In the genomic region with DNA sequence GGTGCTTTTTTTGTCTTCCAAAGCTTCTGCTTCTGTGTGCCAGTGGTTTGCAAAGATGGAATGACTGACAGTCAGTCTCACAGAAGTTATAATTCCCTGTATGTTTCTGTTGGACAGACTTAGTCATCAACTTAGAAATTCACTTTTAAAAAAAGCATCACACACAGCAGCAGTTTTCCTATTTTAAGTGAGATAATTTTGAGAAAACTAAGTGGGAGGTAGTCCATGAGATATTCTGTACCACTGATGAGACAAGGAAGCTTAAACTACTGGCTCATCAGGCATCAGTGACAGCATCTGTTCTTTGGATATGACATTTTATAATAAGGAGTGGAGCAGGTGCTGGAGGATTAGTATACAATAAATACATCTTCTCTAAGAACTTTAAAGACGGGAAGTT, we compare ENCODE assay signal across 13 cellular contexts. TPM values are rescaled to one million over a fixed set of nuclear protein-coding genes. Genes with fewer than 3 reads are reported as not detected.
DNase-seq lines count a peak whose midpoint lies in the region; ATAC-seq and TF ChIP-seq lines count a peak whose summit lies in the region.
"Had no signal": no experiment of that assay in that cellular context is flagged by ENCODE, and none has a peak within 500 bp of the region (broad histone marks: within the 10 kb centered on the region; RNA-seq: fewer than 3 reads in every experiment).

No MANE protein-coding gene starts in this region.

- H3K27me3 ChIP-seq in WERI-Rb-1 (ENCODE audit: insufficient read depth, low read depth, severe bottlenecking) (no peaks in the 10 kb centered on the region), layer of hippocampus (ENCODE audit: control insufficient read depth, insufficient read depth, low read length) (no peaks in the 10 kb centered on the region)

- no peak for ATAC-seq in natural killer cell treated with Interleukin-12 subunit alpha and Interleukin-12 subunit beta and Interleukin-15 and Interleukin-18, amount 100 ng/mL, for 72 hours
- ATAC-seq in natural killer cell, result no peak
- no peak for ATAC-seq in GM21447 (IDR thresholded peaks at IDR 0.05; ENCODE audit: unreplicated experiment)

- intact Hi-C loops in natural killer cell (cut with micrococcal nuclease), result no loop called here

- H3K9me3 Mint-ChIP-seq in natural killer cell treated with Interleukin-12 subunit alpha and Interleukin-12 subunit beta and Interleukin-15 and Interleukin-18, amount 100 ng/mL, for 72 hours, result no peaks in the 10 kb centered on the region
- H3K9me3 Mint-ChIP-seq in natural killer cell, result no peaks in the 10 kb centered on the region

- no peak for DNase-seq in natural killer cell treated with Interleukin-12 subunit alpha and Interleukin-12 subunit beta and Interleukin-15 and Interleukin-18, amount 100 ng/mL, for 72 hours (ENCODE audit: low spot score)
- DNase-seq in natural killer cell (no peak), WERI-Rb-1 (no peak), superior temporal gyrus (ENCODE audit: extremely low spot score) (peak; percentile 61), ACHN (no peak), DMS79 (lab: John Stamatoyannopoulos, UW) (no peak)
- DNase-seq: COR-L47, NCI-H187, NCI-H345, NCI-H69, PC-9 had no signal

- peaks cover 47% of the 10 kb centered on the region for H3K36me3 Mint-ChIP-seq in natural killer cell treated with Interleukin-12 subunit alpha and Interleukin-12 subunit beta and Interleukin-15 and Interleukin-18, amount 100 ng/mL, for 72 hours
- peaks cover 40% of the 10 kb centered on the region for H3K36me3 Mint-ChIP-seq in natural killer cell

- H3K27ac Mint-ChIP-seq in natural killer cell treated with Interleukin-12 subunit alpha and Interleukin-12 subunit beta and Interleukin-15 and Interleukin-18, amount 100 ng/mL, for 72 hours, result peak overlapping the region; percentile 74 to 91
- H3K27ac Mint-ChIP-seq in natural killer cell, result peak overlapping the region in 1 of 2 donors; percentile 59

- no peaks in the 10 kb centered on the region for H3K27me3 Mint-ChIP-seq in natural killer cell treated with Interleukin-12 subunit alpha and Interleukin-12 subunit beta and Interleukin-15 and Interleukin-18, amount 100 ng/mL, for 72 hours
- no peaks in the 10 kb centered on the region for H3K27me3 Mint-ChIP-seq in natural killer cell (ENCODE audit: low read depth in 2 of 2)

- peaks cover 21 to 22% of the 10 kb centered on the region in 2 donors for H3K4me1 Mint-ChIP-seq in natural killer cell treated with Interleukin-12 subunit alpha and Interleukin-12 subunit beta and Interleukin-15 and Interleukin-18, amount 100 ng/mL, for 72 hours (ENCODE audit: low read depth in 2 of 2)
- peaks cover 0 to 3% of the 10 kb centered on the region in 2 donors for H3K4me1 Mint-ChIP-seq in natural killer cell

- no peak overlapping the region for H3K4me3 ChIP-seq in WERI-Rb-1 (ENCODE audit: low read depth, low read length)
- H3K4me3 ChIP-seq: PC-9 had no signal

- H3K27ac ChIP-seq in WERI-Rb-1, result peak overlapping the region; percentile 49; the same call in 1 of the 2 replicates
- peak overlapping the region; percentile 31 for H3K27ac ChIP-seq in layer of hippocampus (ENCODE audit: low read depth, low read length)
- H3K27ac ChIP-seq: PC-9 had no signal

- peaks cover 93% of the 10 kb centered on the region for H3K36me3 ChIP-seq in WERI-Rb-1

- no peaks in the 10 kb centered on the region for H3K9me3 ChIP-seq in WERI-Rb-1 (ENCODE audit: severe bottlenecking)

- no peak overlapping the region for H3K4me3 Mint-ChIP-seq in natural killer cell treated with Interleukin-12 subunit alpha and Interleukin-12 subunit beta and Interleukin-15 and Interleukin-18, amount 100 ng/mL, for 72 hours
- no peak overlapping the region for H3K4me3 Mint-ChIP-seq in natural killer cell

- in situ Hi-C loops in ACHN (cut with HindIII; ENCODE audit: low pct_ligation_motif_present, low pct_unique_long_range_greater_than_20kb, low sequenced_read_pairs), result no loop called here

- TF ChIP-seq CTCF in natural killer cell (IDR thresholded peaks at IDR 0.05) (no peak), WERI-Rb-1 (IDR thresholded peaks at IDR 0.05; ENCODE audit: low read depth, low read length) (no peak)

RNA-seq across cellular contexts. Expression of a gene that starts 20.0 kb away (rescaled TPM):
- total RNA-seq in natural killer cell treated with Interleukin-12 subunit alpha and Interleukin-12 subunit beta and Interleukin-15 and Interleukin-18, amount 100 ng/mL, for 72 hours, result 10 to 100 TPM; 55.6 to 81.9 TPM
- total RNA-seq in natural killer cell, result 10 to 100 TPM; 32.4 to 44.8 (median 38.2) TPM

RNA-seq across cellular contexts. Expression of a gene that starts 30.6 kb away (rescaled TPM):
- 100 to 1,000 TPM; 119 to 137 TPM for total RNA-seq in natural killer cell treated with Interleukin-12 subunit alpha and Interleukin-12 subunit beta and Interleukin-15 and Interleukin-18, amount 100 ng/mL, for 72 hours
- 100 to 1,000 TPM; 123 to 159 (median 149) TPM for total RNA-seq in natural killer cell

RNA-seq across cellular contexts. Expression of a gene that starts 33.3 kb away (rescaled TPM):
- 10 to 100 TPM; 27.8 to 28.7 TPM for total RNA-seq in natural killer cell treated with Interleukin-12 subunit alpha and Interleukin-12 subunit beta and Interleukin-15 and Interleukin-18, amount 100 ng/mL, for 72 hours
- 10 to 100 TPM; 17.5 to 20.9 (median 19.3) TPM for total RNA-seq in natural killer cell

RNA-seq across cellular contexts. Expression of a gene that starts 56.2 kb away (rescaled TPM):
- total RNA-seq in natural killer cell treated with Interleukin-12 subunit alpha and Interleukin-12 subunit beta and Interleukin-15 and Interleukin-18, amount 100 ng/mL, for 72 hours, result 1 to 10 TPM in 1 of 2 donors, under 1 TPM in 1; 0.12 to 1.0 TPM
- total RNA-seq in natural killer cell, result 1 to 10 TPM in 1 of 3 donors, under 1 TPM in 2; 0.70 to 2.9 (median 0.95) TPM
